Comparison of ENCODE assay signal across 8 cellular contexts in genomic region chr9:129176786-129177442, GRCh38. TPM values are rescaled to one million over a fixed set of nuclear protein-coding genes. Genes with fewer than 3 reads are reported as not detected.
DNase-seq lines count a peak whose midpoint lies in the region; ATAC-seq and TF ChIP-seq lines count a peak whose summit lies in the region.

No MANE protein-coding gene starts in this region.

- peak; percentile 71 for DNase-seq in activated CD8-positive, alpha-beta memory T cell treated with anti-CD3 and anti-CD28 coated beads for 24 hours
- no peak for DNase-seq in activated CD8-positive, alpha-beta memory T cell treated with anti-CD3 and anti-CD28 coated beads, Interleukin-2, amount 50 U/mL, for 4 hours
- DNase-seq in PC-3, result peak; percentile 10
- no peak for DNase-seq in chondrocyte (ENCODE audit: low spot score)
- DNase-seq in lower lobe of right lung, result peak; percentile 71
- no peak for DNase-seq in thoracic aorta (ENCODE audit: low spot score)
- DNase-seq in NCI-H524 treated with DMSO at 0.1 percent for 48 hours (lab: John Stamatoyannopoulos, UW), result no peak

- H3K4me3 Mint-ChIP-seq in chondrocyte (ENCODE audit: unreplicated experiment), result peak overlapping the region; percentile 86

- no peak for TF ChIP-seq CTCF in PC-3 (conservative IDR thresholded peaks at IDR 0.05; ENCODE audit: low read depth, low read length)
- no peak for TF ChIP-seq CTCF in chondrocyte (IDR thresholded peaks at IDR 0.05)
- no peak for TF ChIP-seq CTCF in lower lobe of right lung (IDR thresholded peaks at IDR 0.05)
- no peak for TF ChIP-seq CTCF in thoracic aorta (IDR thresholded peaks at IDR 0.05)

- no peaks in the 10 kb centered on the region for H3K9me3 ChIP-seq in PC-3 (ENCODE audit: low read length)
- no peaks in the 10 kb centered on the region for H3K9me3 ChIP-seq in lower lobe of right lung
- no peaks in the 10 kb centered on the region for H3K9me3 ChIP-seq in thoracic aorta

- ATAC-seq in PC-3 (no peak), lower lobe of right lung (no peak), thoracic aorta (ENCODE audit: insufficient number of reproducible peaks, low FRiP score, low read depth) (no peak), GM21447 (IDR thresholded peaks at IDR 0.05; ENCODE audit: unreplicated experiment) (no peak)

- no peaks in the 10 kb centered on the region for H3K9me3 Mint-ChIP-seq in chondrocyte (ENCODE audit: low read depth)

- H2AFZ ChIP-seq in PC-3 (ENCODE audit: low read length), result no peak overlapping the region

- peaks cover 22% of the 10 kb centered on the region for H3K79me2 ChIP-seq in PC-3 (ENCODE audit: low read length)

- H3K4me1 ChIP-seq in PC-3 (ENCODE audit: insufficient read depth, low read length) (peaks cover 18% of the 10 kb centered on the region), lower lobe of right lung (peaks cover 21% of the 10 kb centered on the region), thoracic aorta (ENCODE audit: control insufficient read depth in 1 of 2, low read depth in 2 of 2) (peaks cover 10 to 30% of the 10 kb centered on the region in 2 donors)

- no peaks in the 10 kb centered on the region for H3K27me3 Mint-ChIP-seq in chondrocyte (ENCODE audit: low read depth)

- peak overlapping the region; percentile 99 for H3K4me2 ChIP-seq in PC-3 (ENCODE audit: low read length)

- no TSS peak for BruUV-seq in PC-3 (replicated peaks; lab: Mats Ljungman, UMichigan)

- H3K9me2 ChIP-seq in PC-3 (replicated peaks; ENCODE audit: low read length), result no peaks in the 10 kb centered on the region

- H3K4me1 Mint-ChIP-seq in chondrocyte (ENCODE audit: low read depth), result peaks cover 18% of the 10 kb centered on the region

- H3F3A ChIP-seq in PC-3 (ENCODE audit: low read length, unreplicated experiment), result no peaks in the 10 kb centered on the region

- H3K4me3 ChIP-seq in PC-3 (ENCODE audit: low read length) (peak overlapping the region; percentile 90), lower lobe of right lung (peak overlapping the region; percentile 87), thoracic aorta (peak overlapping the region; percentile 98)

- H3K27me3 ChIP-seq in PC-3 (ENCODE audit: low read length) (no peaks in the 10 kb centered on the region), lower lobe of right lung (ENCODE audit: low read depth) (no peaks in the 10 kb centered on the region), thoracic aorta (replicated peaks; ENCODE audit: insufficient read depth) (no peaks in the 10 kb centered on the region)

- peaks cover 5% of the 10 kb centered on the region for H3K36me3 Mint-ChIP-seq in chondrocyte (ENCODE audit: low read depth)

- CTCF ChIA-PET in PC-3 (lab: Charles Lee), result no interaction called here

- H3K36me3 ChIP-seq in PC-3 (ENCODE audit: low read depth, low read length) (no peaks in the 10 kb centered on the region), lower lobe of right lung (no peaks in the 10 kb centered on the region), thoracic aorta (no peaks in the 10 kb centered on the region)

- H3K9ac ChIP-seq in PC-3 (ENCODE audit: low read length), result peak overlapping the region; percentile 87

- intact Hi-C loops in PC-3 (cut with micrococcal nuclease) (loop anchor here (2.0 to 10.0 kb wide), 3 partner anchors 158 to 435 kb away; no protein-coding TSS in a partner anchor), lower lobe of right lung (cut with DNase I) (no loop called here)

- POLR2A ChIA-PET in PC-3 (lab: Charles Lee; ENCODE audit: unreplicated experiment), result interaction anchor here (0.6 kb wide), 1 partner anchor 511 kb away, joined by 4 read pairs; no protein-coding TSS in a partner anchor

- H3K27ac Mint-ChIP-seq in chondrocyte (ENCODE audit: unreplicated experiment), result peak overlapping the region; percentile 98

- H3K27ac ChIP-seq in PC-3 (ENCODE audit: low read length), result no peak overlapping the region
- peak overlapping the region; percentile 98 for H3K27ac ChIP-seq in lower lobe of right lung
- peak overlapping the region; percentile 96 to 99 for H3K27ac ChIP-seq in thoracic aorta

- H4K20me1 ChIP-seq in PC-3 (ENCODE audit: low read length), result no peaks in the 10 kb centered on the region

RNA-seq across cellular contexts. Expression of gene IER5L, which starts 1.1 kb away (rescaled TPM):
- 42.8 and 46.1 TPM in 2 replicates for total RNA-seq in PC-3 (2014; rRNA removed)
- total RNA-seq in chondrocyte, result 37.2 to 56.5 TPM (median 38.6 TPM) in 3 replicates
- 8.7 TPM for total RNA-seq in lower lobe of right lung
- 10 to 100 TPM; 65.4 to 81.2 TPM for total RNA-seq in thoracic aorta

Comparison
In these comparisons a context has a peak if more than half of its experiments do, and no peak if none do; other contexts are left out.
1. DNase-seq: peak in activated CD8-positive, alpha-beta memory T cell treated with anti-CD3 and anti-CD28 coated beads for 24 hours (single experiment), PC-3 (single experiment) and lower lobe of right lung (single experiment); none in activated CD8-positive, alpha-beta memory T cell treated with anti-CD3 and anti-CD28 coated beads, Interleukin-2, amount 50 U/mL, for 4 hours (single experiment), chondrocyte (single experiment), thoracic aorta (single experiment) and NCI-H524 treated with DMSO at 0.1 percent for 48 hours (single experiment).
2. Peak in every context shown above with its lines, with median percentiles within 50 percentile points of each other: H3K4me3 ChIP-seq.